In the genomic region with DNA sequence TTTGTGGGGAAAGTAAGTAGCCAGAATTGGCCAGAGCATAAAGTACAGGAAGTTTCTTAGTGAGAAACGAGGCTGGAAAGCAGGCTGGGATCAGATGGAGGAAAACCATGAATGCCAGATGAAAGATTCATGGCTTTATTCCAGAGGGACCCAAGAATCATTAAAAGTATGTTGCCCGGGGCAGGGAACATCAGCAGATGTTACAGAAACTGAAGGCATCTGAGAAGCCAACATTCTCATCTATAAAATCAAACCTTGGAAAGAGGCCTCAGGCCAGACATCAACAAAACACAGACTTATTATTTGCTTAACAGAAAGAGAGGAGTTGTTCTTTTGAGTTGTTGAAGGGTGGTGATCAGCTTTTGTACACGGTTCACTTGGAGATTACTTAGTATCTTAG, we compare ENCODE assay signal across 20 cellular contexts.
DNase-seq lines count a peak whose midpoint lies in the region; TF ChIP-seq lines count a peak whose summit lies in the region.
"Had no signal": no experiment of that assay in that cellular context is flagged by ENCODE, and none has a peak within 500 bp of the region (broad histone marks: within the 10 kb centered on the region; RNA-seq: fewer than 3 reads in every experiment).

No MANE protein-coding gene starts in this region.

- TF ChIP-seq CTCF in osteocyte (IDR thresholded peaks at IDR 0.05): no peak

- H3K27me3 Mint-ChIP-seq in osteocyte (ENCODE audit: unreplicated experiment): no peaks in the 10 kb centered on the region
- H3K27me3 Mint-ChIP-seq in activated naive CD8-positive, alpha-beta T cell treated with anti-CD3 and anti-CD28 coated beads for 36 hours: peaks cover 4% of the 10 kb centered on the region
- H3K27me3 Mint-ChIP-seq: activated CD8-positive, alpha-beta T cell treated with anti-CD3 and anti-CD28 coated beads for 36 hours; B cell had no signal

- H3K4me3 Mint-ChIP-seq in osteocyte (ENCODE audit: unreplicated experiment): no peak overlapping the region
- H3K4me3 Mint-ChIP-seq in activated naive CD8-positive, alpha-beta T cell treated with anti-CD3 and anti-CD28 coated beads for 36 hours: no peak overlapping the region
- H3K4me3 Mint-ChIP-seq: activated CD8-positive, alpha-beta T cell treated with anti-CD3 and anti-CD28 coated beads for 36 hours; B cell; neural progenitor cell had no signal

- H3K36me3 Mint-ChIP-seq in osteocyte (ENCODE audit: unreplicated experiment): no peaks in the 10 kb centered on the region
- no peaks in the 10 kb centered on the region for H3K36me3 Mint-ChIP-seq in activated naive CD8-positive, alpha-beta T cell treated with anti-CD3 and anti-CD28 coated beads for 36 hours
- H3K36me3 Mint-ChIP-seq: neural progenitor cell had no signal

- H3K27ac Mint-ChIP-seq in osteocyte (ENCODE audit: unreplicated experiment): peak overlapping the region; percentile 89
- H3K27ac Mint-ChIP-seq in activated naive CD8-positive, alpha-beta T cell treated with anti-CD3 and anti-CD28 coated beads for 36 hours: no peak overlapping the region
- H3K27ac Mint-ChIP-seq: activated CD8-positive, alpha-beta T cell treated with anti-CD3 and anti-CD28 coated beads for 36 hours; B cell; neural progenitor cell had no signal

- DNase-seq in AG20443 (ENCODE audit: low spot score) (peak; percentile 28), M059J (ENCODE audit: low read depth) (peak; percentile 87), epidermal melanocyte (ENCODE audit: insufficient read length, low spot score) (peak; percentile 48), osteocyte (ENCODE audit: extremely low spot score, unreplicated experiment) (no peak), NCI-H2107 treated with DMSO at 0.1 percent for 48 hours (lab: John Stamatoyannopoulos, UW; ENCODE audit: unreplicated experiment) (no peak), occipital lobe (lab: John Stamatoyannopoulos, UW) (no peak)
- no peak for DNase-seq in activated naive CD8-positive, alpha-beta T cell treated with anti-CD3 and anti-CD28 coated beads for 36 hours
- DNase-seq in stimulated activated CD4-positive, alpha-beta T cell treated with anti-CD3 and anti-CD28 coated beads, Interleukin-1b, Interleukin-23, amount 100 ng/mL, for 48 hours: no peak
- DNase-seq: activated CD4-positive, CD25-positive, alpha-beta regulatory T cell; activated CD8-positive, alpha-beta T cell treated with anti-CD3 and anti-CD28 coated beads for 36 hours; activated T-cell treated with anti-CD3 and anti-CD28 coated beads, Interleukin-2, amount 50 U/mL, for 48 hours; body of pancreas; colonic mucosa; HCEC 1CT; left ventricle myocardium inferior; mucosa of descending colon; NCI-H1436; T-helper 9 cell had no signal

- H3K9me3 Mint-ChIP-seq in osteocyte (ENCODE audit: unreplicated experiment): no peaks in the 10 kb centered on the region
- H3K9me3 Mint-ChIP-seq in activated naive CD8-positive, alpha-beta T cell treated with anti-CD3 and anti-CD28 coated beads for 36 hours: no peaks in the 10 kb centered on the region
- H3K9me3 Mint-ChIP-seq: activated CD8-positive, alpha-beta T cell treated with anti-CD3 and anti-CD28 coated beads for 36 hours; neural progenitor cell had no signal

- H3K4me1 Mint-ChIP-seq in osteocyte (ENCODE audit: unreplicated experiment): peaks cover 67% of the 10 kb centered on the region
- H3K4me1 Mint-ChIP-seq in activated naive CD8-positive, alpha-beta T cell treated with anti-CD3 and anti-CD28 coated beads for 36 hours: no peaks in the 10 kb centered on the region
- H3K4me1 Mint-ChIP-seq: B cell, neural progenitor cell had no signal

Comparison
In these comparisons a context has a peak if more than half of its experiments do, and no peak if none do; other contexts are left out.
1. DNase-seq: peak in AG20443 (single experiment), M059J (single experiment) and epidermal melanocyte (single experiment); none in osteocyte (single experiment), NCI-H2107 treated with DMSO at 0.1 percent for 48 hours (single experiment), activated naive CD8-positive, alpha-beta T cell treated with anti-CD3 and anti-CD28 coated beads for 36 hours (single experiment), stimulated activated CD4-positive, alpha-beta T cell treated with anti-CD3 and anti-CD28 coated beads, Interleukin-1b, Interleukin-23, amount 100 ng/mL, for 48 hours (single experiment) and occipital lobe (single experiment).